ENCODE assay signal across 12 cellular contexts in genomic region chr7:18087687-18088078, GRCh38.
A peak's percentile ranks its signal among the peaks of the same experiment; 100 is the strongest.
DNase-seq lines count a peak whose midpoint lies in the region; ATAC-seq and TF ChIP-seq lines count a peak whose summit lies in the region.
"Had no signal": no experiment of that assay in that cellular context is flagged by ENCODE, and none has a peak within 500 bp of the region (broad histone marks: within the 10 kb centered on the region; RNA-seq: fewer than 3 reads in every experiment).

No MANE protein-coding gene starts in this region.

- no peak for TF ChIP-seq POLR2A in stomach (IDR thresholded peaks at IDR 0.05)

- intact Hi-C loops in stomach (cut with DNase I; ENCODE audit: low total_unique reads), result no loop called here

- no peaks in the 10 kb centered on the region for H3K36me3 ChIP-seq in stomach
- H3K36me3 ChIP-seq: adrenal gland, SJSA1 had no signal

- TF ChIP-seq CTCF in stomach (IDR thresholded peaks at IDR 0.05), result no peak

- H3K9me3 Mint-ChIP-seq in activated T-helper 17 cell treated with anti-CD3 and anti-CD28 coated beads, Interleukin-2, amount 50 U/mL, for 72 hours, result no peaks in the 10 kb centered on the region

- ATAC-seq in activated T-helper 17 cell treated with anti-CD3 and anti-CD28 coated beads, Interleukin-2, amount 50 U/mL, for 72 hours (replicated peaks), result no peak
- ATAC-seq: stimulated activated naive CD8-positive, alpha-beta T cell treated with anti-CD3 and anti-CD28 coated beads, Interleukin-15, Interleukin-2, amounts not matched to agents 100 U/mL and 50 U/mL, for 24 hours had no signal

- peaks cover 40% of the 10 kb centered on the region for H3K27me3 Mint-ChIP-seq in activated T-helper 17 cell treated with anti-CD3 and anti-CD28 coated beads, Interleukin-2, amount 50 U/mL, for 72 hours

- peaks cover 9 to 21% (median 17%) of the 10 kb centered on the region in 4 donors for H3K4me1 ChIP-seq in stomach

- no peak overlapping the region for H3K27ac Mint-ChIP-seq in activated T-helper 17 cell treated with anti-CD3 and anti-CD28 coated beads, Interleukin-2, amount 50 U/mL, for 72 hours

- WGBS in stomach, 5 donors, result 31 to 49% (median 40%) methylated on average over 14 of the region's 14 CpGs

- H3K4me3 Mint-ChIP-seq in activated T-helper 17 cell treated with anti-CD3 and anti-CD28 coated beads, Interleukin-2, amount 50 U/mL, for 72 hours, result peak overlapping the region; percentile 48

- peaks cover 0 to 1% (median under 1%) of the 10 kb centered on the region in 4 donors for H3K9me3 ChIP-seq in stomach
- H3K9me3 ChIP-seq: adrenal gland, SJSA1 had no signal

- no peaks in the 10 kb centered on the region for H3K4me1 Mint-ChIP-seq in activated T-helper 17 cell treated with anti-CD3 and anti-CD28 coated beads, Interleukin-2, amount 50 U/mL, for 72 hours

- no peak for TF ChIP-seq EP300 in stomach (IDR thresholded peaks at IDR 0.05)

- peak overlapping the region; percentile 53 for H3K4me3 ChIP-seq in iPS-11a (ENCODE audit: low read depth, low read length)
- peak overlapping the region; percentile 71 to 87 (median 80) for H3K4me3 ChIP-seq in stomach

- DNase-seq in NCI-H2081 (lab: John Stamatoyannopoulos, UW) (peak; percentile 17 to 63), NCI-H2081 treated with DMSO at 0.1 percent for 48 hours (lab: John Stamatoyannopoulos, UW) (no peak), stomach (no peak), T1000 (lab: John Stamatoyannopoulos, UW) (no peak), AG08396 (ENCODE audit: low spot score) (no peak)
- no peak for DNase-seq in stimulated activated CD8-positive, alpha-beta memory T cell treated with anti-CD3 and anti-CD28 coated beads, Interleukin-4, amount 100 ng/mL, for 48 hours
- DNase-seq: stimulated activated naive CD8-positive, alpha-beta T cell treated with anti-CD3 and anti-CD28 coated beads, Interleukin-15, Interleukin-2, amounts not matched to agents 100 U/mL and 50 U/mL, for 24 hours had no signal

- H3K27me3 ChIP-seq in stomach, result peaks cover 0 to 36% (median 15%) of the 10 kb centered on the region in 3 donors
- H3K27me3 ChIP-seq: adrenal gland had no signal

- no peak overlapping the region for H3K27ac ChIP-seq in stomach
- H3K27ac ChIP-seq: A549, SJSA1 had no signal

- no peaks in the 10 kb centered on the region for H3K36me3 Mint-ChIP-seq in activated T-helper 17 cell treated with anti-CD3 and anti-CD28 coated beads, Interleukin-2, amount 50 U/mL, for 72 hours (ENCODE audit: low read depth)

Comparison
In these comparisons a context has a peak if more than half of its experiments do, and no peak if none do; other contexts are left out.
1. DNase-seq: peak in NCI-H2081 (2 of 2); none in NCI-H2081 treated with DMSO at 0.1 percent for 48 hours (single experiment), stomach (single experiment), stimulated activated CD8-positive, alpha-beta memory T cell treated with anti-CD3 and anti-CD28 coated beads, Interleukin-4, amount 100 ng/mL, for 48 hours (single experiment), T1000 (single experiment) and AG08396 (single experiment).